ENCODE assay signal across 1 cellular context in genomic region chr6:36604090-36605060, GRCh38.
TF ChIP-seq lines count a peak whose summit lies in the region.

No MANE protein-coding gene starts in this region.

TF ChIP-seq in WTC11, 78 proteins besides CTCF, POLR2A, EP300 and RAD21 (continued from another document and continues in another):
- TF ChIP-seq ZNF532 (CRISPR knock-in tag; IDR thresholded peaks at IDR 0.05; ENCODE audit: borderline replicate concordance): 0 out of 2 replicates have a peak, but pooled peaks have one; percentile 75
- TF ChIP-seq E2F4 (CRISPR knock-in tag; IDR thresholded peaks at IDR 0.05; ENCODE audit: borderline replicate concordance, low read depth): no peak
- no peak for TF ChIP-seq GRHL2 (CRISPR knock-in tag; IDR thresholded peaks at IDR 0.05; ENCODE audit: insufficient replicate concordance, severe bottlenecking)
- TF ChIP-seq JAZF1 (CRISPR knock-in tag; IDR thresholded peaks at IDR 0.05): no peak
- TF ChIP-seq NR1H2 (CRISPR knock-in tag; IDR thresholded peaks at IDR 0.05): no peak
- TF ChIP-seq ZNF219 (CRISPR knock-in tag; IDR thresholded peaks at IDR 0.05; ENCODE audit: borderline replicate concordance): no peak
- no peak for TF ChIP-seq NR3C1 (CRISPR knock-in tag; conservative IDR thresholded peaks at IDR 0.05; ENCODE audit: low read depth)
- TF ChIP-seq GABPB1 (CRISPR knock-in tag; IDR thresholded peaks at IDR 0.05): no peak
- no peak for TF ChIP-seq CREM (CRISPR knock-in tag; IDR thresholded peaks at IDR 0.05)
- TF ChIP-seq MLX (CRISPR knock-in tag; IDR thresholded peaks at IDR 0.05): no peak
- TF ChIP-seq JUN (CRISPR knock-in tag; IDR thresholded peaks at IDR 0.05): no peak
- TF ChIP-seq ATF2 (CRISPR knock-in tag; IDR thresholded peaks at IDR 0.05; ENCODE audit: borderline replicate concordance, low read depth): no peak
- no peak for TF ChIP-seq FOXJ3 (CRISPR knock-in tag; IDR thresholded peaks at IDR 0.05; ENCODE audit: borderline replicate concordance)
- no peak for TF ChIP-seq KAT7 (CRISPR knock-in tag; IDR thresholded peaks at IDR 0.05; ENCODE audit: borderline replicate concordance)
- TF ChIP-seq NFE2L1 (CRISPR knock-in tag; IDR thresholded peaks at IDR 0.05): no peak
- no peak for TF ChIP-seq MXD4 (CRISPR knock-in tag; IDR thresholded peaks at IDR 0.05; ENCODE audit: borderline replicate concordance)
- no peak for TF ChIP-seq OVOL2 (CRISPR knock-in tag; IDR thresholded peaks at IDR 0.05; ENCODE audit: borderline replicate concordance)
- TF ChIP-seq HMGA2 (CRISPR knock-in tag; IDR thresholded peaks at IDR 0.05): no peak
- TF ChIP-seq RORB (CRISPR knock-in tag; IDR thresholded peaks at IDR 0.05): no peak
- TF ChIP-seq CREB1 (CRISPR knock-in tag; IDR thresholded peaks at IDR 0.05): no peak
- no peak for TF ChIP-seq ATF1 (CRISPR knock-in tag; IDR thresholded peaks at IDR 0.05)
- TF ChIP-seq SP1 (CRISPR knock-in tag; conservative IDR thresholded peaks at IDR 0.05): no peak
- no peak for TF ChIP-seq CDX4 (CRISPR knock-in tag; IDR thresholded peaks at IDR 0.05; ENCODE audit: borderline replicate concordance)
- no peak for TF ChIP-seq PRDM15 (CRISPR knock-in tag; IDR thresholded peaks at IDR 0.05)
- no peak for TF ChIP-seq ETV6 (CRISPR knock-in tag; IDR thresholded peaks at IDR 0.05)
- no peak for TF ChIP-seq ZNF423 (CRISPR knock-in tag; IDR thresholded peaks at IDR 0.05)
- TF ChIP-seq GTF2I (CRISPR knock-in tag; conservative IDR thresholded peaks at IDR 0.05): no peak
- no peak for TF ChIP-seq ELF4 (CRISPR knock-in tag; IDR thresholded peaks at IDR 0.05; ENCODE audit: low read depth)
- TF ChIP-seq ZNF121 (CRISPR knock-in tag; IDR thresholded peaks at IDR 0.05): no peak
- no peak for TF ChIP-seq HMGXB4 (CRISPR knock-in tag; IDR thresholded peaks at IDR 0.05)
- no peak for TF ChIP-seq ZNF232 (CRISPR knock-in tag; IDR thresholded peaks at IDR 0.05)
- TF ChIP-seq ATF6 (CRISPR knock-in tag; IDR thresholded peaks at IDR 0.05): no peak
- peak; percentile 89 for TF ChIP-seq ZNF425 (CRISPR knock-in tag; conservative IDR thresholded peaks at IDR 0.05)
- no peak for TF ChIP-seq ZNF317 (CRISPR knock-in tag; IDR thresholded peaks at IDR 0.05; ENCODE audit: borderline replicate concordance, low read depth)
- no peak for TF ChIP-seq NFYB (CRISPR knock-in tag; conservative IDR thresholded peaks at IDR 0.05; ENCODE audit: low read depth)
- TF ChIP-seq AFF4 (CRISPR knock-in tag; IDR thresholded peaks at IDR 0.05; ENCODE audit: borderline replicate concordance): no peak
- TF ChIP-seq NR2C2 (CRISPR knock-in tag; IDR thresholded peaks at IDR 0.05): no peak
- TF ChIP-seq CBFB (CRISPR knock-in tag; IDR thresholded peaks at IDR 0.05; ENCODE audit: low read depth): no peak
- TF ChIP-seq ZNF416 (CRISPR knock-in tag; IDR thresholded peaks at IDR 0.05): no peak
